ENCODE assay signal across 35 cellular contexts in the genomic region with DNA sequence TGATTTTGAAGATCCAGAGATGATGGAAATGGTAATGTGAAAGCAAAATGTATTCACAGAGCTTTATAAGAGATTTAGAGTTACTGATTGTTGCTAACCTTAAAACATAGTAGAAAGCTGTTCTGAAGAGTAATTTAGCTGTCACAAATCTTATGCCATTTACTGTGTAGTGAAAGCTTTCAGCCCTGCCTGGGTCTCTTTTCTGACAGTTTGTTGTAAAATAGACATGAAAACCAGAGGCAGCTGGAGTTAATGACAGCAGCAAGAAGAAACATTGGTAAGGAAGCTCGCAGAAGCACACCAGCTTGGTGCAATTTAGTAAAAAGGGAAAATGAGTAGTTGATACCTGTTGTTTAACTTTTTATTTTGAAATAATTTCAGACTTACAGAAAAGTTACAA.
"Had no signal": no experiment of that assay in that cellular context is flagged by ENCODE, and none has a peak within 500 bp of the region (broad histone marks: within the 10 kb centered on the region; RNA-seq: fewer than 3 reads in every experiment).

No MANE protein-coding gene starts in this region.

- H3K27ac ChIP-seq: adrenal gland, body of pancreas, cardiac muscle cell had no signal

- H3K27me3 Mint-ChIP-seq: activated B cell treated with CpG ODN at 0.5 μM for 24 hours; activated CD4-positive, alpha-beta memory T cell treated with anti-CD3 and anti-CD28 coated beads for 36 hours; activated CD4-positive, alpha-beta T cell treated with anti-CD3 and anti-CD28 coated beads, Interleukin-2, amount 10 ng/mL, durations not matched to agents 24 days and 14 days; activated CD8-positive, alpha-beta T cell treated with anti-CD3 and anti-CD28 coated beads for 36 hours; activated naive CD8-positive, alpha-beta T cell treated with anti-CD3 and anti-CD28 coated beads for 36 hours; activated T-helper 17 cell treated with anti-CD3 and anti-CD28 coated beads, Interleukin-2, amount 50 U/mL, for 72 hours; central memory CD8-positive, alpha-beta T cell; T-cell had no signal

- FAIRE-seq: astrocyte, bronchial epithelial cell, TTC549 had no signal

- H3K4me3 ChIP-seq: adrenal gland, body of pancreas, cardiac muscle cell had no signal

- H3K9me3 Mint-ChIP-seq: activated B cell treated with CpG ODN at 0.5 μM for 24 hours; activated CD4-positive, alpha-beta memory T cell treated with anti-CD3 and anti-CD28 coated beads for 36 hours; activated CD4-positive, alpha-beta T cell treated with anti-CD3 and anti-CD28 coated beads, Interleukin-2, amount 10 ng/mL, durations not matched to agents 24 days and 14 days; activated CD8-positive, alpha-beta T cell treated with anti-CD3 and anti-CD28 coated beads for 36 hours; activated naive CD4-positive, alpha-beta T cell treated with anti-CD3 and anti-CD28 coated beads for 36 hours; activated naive CD4-positive, alpha-beta T cell treated with anti-CD3 and anti-CD28 coated beads, Interleukin-2, amount 50 U/mL, for 72 hours; activated naive CD8-positive, alpha-beta T cell treated with anti-CD3 and anti-CD28 coated beads for 36 hours; activated T-helper 1 cell treated with anti-CD3 and anti-CD28 coated beads, Interleukin-12 subunit alpha, Interleukin-12 subunit beta, Interleukin-2, Interleukin-4 antibody, amounts not matched to agents 30 ng/mL and 10 ng/mL and 1 ng/mL, durations not matched to agents 14 hours and 24 hours and 36 hours; activated T-helper 17 cell treated with anti-CD3 and anti-CD28 coated beads, Interleukin-2, amount 50 U/mL, for 72 hours; central memory CD8-positive, alpha-beta T cell; T-cell; T-helper 2 cell treated with Interferon-gamma antibody and Interleukin-4, amounts not matched to agents 5 μg/mL and 100 μg/mL, for 36 hours had no signal

- H3K27me3 ChIP-seq: adrenal gland, body of pancreas, cardiac muscle cell had no signal

- H3K9me3 ChIP-seq: adrenal gland, body of pancreas had no signal

- H3K27ac Mint-ChIP-seq: activated B cell treated with CpG ODN at 0.5 μM for 24 hours; activated CD4-positive, alpha-beta memory T cell treated with anti-CD3 and anti-CD28 coated beads for 36 hours; activated CD4-positive, alpha-beta T cell treated with anti-CD3 and anti-CD28 coated beads, Interleukin-2, amount 10 ng/mL, durations not matched to agents 24 days and 14 days; activated CD8-positive, alpha-beta T cell treated with anti-CD3 and anti-CD28 coated beads for 36 hours; activated naive CD4-positive, alpha-beta T cell treated with anti-CD3 and anti-CD28 coated beads for 36 hours; activated naive CD8-positive, alpha-beta T cell treated with anti-CD3 and anti-CD28 coated beads for 36 hours; activated T-helper 1 cell treated with anti-CD3 and anti-CD28 coated beads, Interleukin-12 subunit alpha, Interleukin-12 subunit beta, Interleukin-2, Interleukin-4 antibody, amounts not matched to agents 30 ng/mL and 10 ng/mL and 1 ng/mL, durations not matched to agents 14 hours and 24 hours and 36 hours; activated T-helper 17 cell treated with anti-CD3 and anti-CD28 coated beads, Interleukin-2, amount 50 U/mL, for 72 hours; T-cell; T-helper 2 cell treated with Interferon-gamma antibody and Interleukin-4, amounts not matched to agents 5 μg/mL and 100 μg/mL, for 36 hours had no signal

- H3K4me3 Mint-ChIP-seq: activated B cell treated with CpG ODN at 0.5 μM for 24 hours; activated CD4-positive, alpha-beta memory T cell treated with anti-CD3 and anti-CD28 coated beads for 36 hours; activated CD4-positive, alpha-beta T cell treated with anti-CD3 and anti-CD28 coated beads, Interleukin-2, amount 10 ng/mL, durations not matched to agents 24 days and 14 days; activated CD8-positive, alpha-beta T cell treated with anti-CD3 and anti-CD28 coated beads for 36 hours; activated naive CD4-positive, alpha-beta T cell treated with anti-CD3 and anti-CD28 coated beads for 36 hours; activated naive CD8-positive, alpha-beta T cell treated with anti-CD3 and anti-CD28 coated beads for 36 hours; activated T-helper 1 cell treated with anti-CD3 and anti-CD28 coated beads, Interleukin-12 subunit alpha, Interleukin-12 subunit beta, Interleukin-2, Interleukin-4 antibody, amounts not matched to agents 30 ng/mL and 10 ng/mL and 1 ng/mL, durations not matched to agents 14 hours and 24 hours and 36 hours; activated T-helper 17 cell treated with anti-CD3 and anti-CD28 coated beads, Interleukin-2, amount 50 U/mL, for 72 hours; central memory CD8-positive, alpha-beta T cell; T-cell; T-helper 2 cell treated with Interferon-gamma antibody and Interleukin-4, amounts not matched to agents 5 μg/mL and 100 μg/mL, for 36 hours had no signal

- DNase-seq: activated B cell treated with CpG ODN at 0.5 μM for 24 hours; activated CD4-positive, alpha-beta memory T cell treated with anti-CD3 and anti-CD28 coated beads for 36 hours; activated CD4-positive, alpha-beta T cell treated with anti-CD3 and anti-CD28 coated beads for 4 hours; activated CD4-positive, alpha-beta T cell treated with anti-CD3 and anti-CD28 coated beads, Interleukin-2, amount 10 ng/mL, durations not matched to agents 24 days and 14 days; activated CD4-positive, alpha-beta T cell treated with anti-CD3 and anti-CD28 coated beads, Interleukin-2, amount 50 U/mL, for 1 hour; activated CD4-positive, alpha-beta T cell treated with anti-CD3 and anti-CD28 coated beads, Interleukin-2, amount 50 U/mL, for 4 hours; activated CD4-positive, CD25-positive, alpha-beta regulatory T cell treated with anti-CD3 and anti-CD28 coated beads, Interleukin-2, amount 50 U/mL, for 72 hours; activated CD8-positive, alpha-beta memory T cell treated with anti-CD3 and anti-CD28 coated beads, Interleukin-2, amount 50 U/mL, for 4 hours; activated CD8-positive, alpha-beta T cell treated with anti-CD3 and anti-CD28 coated beads for 36 hours; activated effector memory CD4-positive, alpha-beta T cell treated with anti-CD3 and anti-CD28 coated beads, Interleukin-2, amount 50 U/mL, for 16 hours; activated gamma-delta T cell treated with Interleukin-2 at 50 U/mL for 16 hours; activated naive CD4-positive, alpha-beta T cell; activated naive CD4-positive, alpha-beta T cell treated with anti-CD3 and anti-CD28 coated beads for 36 hours; activated naive CD4-positive, alpha-beta T cell treated with anti-CD3 and anti-CD28 coated beads, Interleukin-2, amount 50 U/mL, for 16 hours; activated naive CD8-positive, alpha-beta T cell treated with anti-CD3 and anti-CD28 coated beads for 36 hours; activated T-cell treated with anti-CD3 and anti-CD28 coated beads for 4 hours; activated T-cell treated with anti-CD3 and anti-CD28 coated beads, Interleukin-2, amount 50 U/mL, for 1 hour; activated T-cell treated with anti-CD3 and anti-CD28 coated beads, Interleukin-2, amount 50 U/mL, for 48 hours; adrenal gland; amniotic stem cell; aorta; body of pancreas; cerebellar nuclear complex; T-cell; T-helper 2 cell; T-helper 9 cell had no signal

- H3K4me1 Mint-ChIP-seq: activated B cell treated with CpG ODN at 0.5 μM for 24 hours had no signal

- ATAC-seq: activated CD8-positive, alpha-beta T cell treated with anti-CD3 and anti-CD28 coated beads for 36 hours; activated naive CD4-positive, alpha-beta T cell treated with anti-CD3 and anti-CD28 coated beads, Interleukin-2, amount 50 U/mL, for 72 hours; activated T-helper 17 cell treated with anti-CD3 and anti-CD28 coated beads, Interleukin-2, amount 50 U/mL, for 72 hours; body of pancreas; T-cell had no signal

- H3K4me1 ChIP-seq: adrenal gland had no signal
